ENCODE assay signal across 9 cellular contexts in genomic region chr11:69892986-69893555, GRCh38.
DNase-seq lines count a peak whose midpoint lies in the region; ATAC-seq and TF ChIP-seq lines count a peak whose summit lies in the region.
"Had no signal": no experiment of that assay in that cellular context is flagged by ENCODE, and none has a peak within 500 bp of the region (broad histone marks: within the 10 kb centered on the region; RNA-seq: fewer than 3 reads in every experiment).

No MANE protein-coding gene starts in this region.

- CTCF ChIA-PET in GM10248 (lab: Yijun Ruan, JAX) = interaction anchor here (1.3 to 1.5 kb wide), 2 partner anchors 17 to 208 kb away, joined by 3 to 7 read pairs; no protein-coding TSS in a partner anchor

- peaks cover 7% of the 10 kb centered on the region for H3K4me1 ChIP-seq in body of pancreas
- peaks cover 30 to 33% of the 10 kb centered on the region in 2 donors for H3K4me1 ChIP-seq in mucosa of rectum (ENCODE audit: control insufficient read depth in 2 of 2, insufficient read depth in 2 of 2, low read length in 2 of 2)

- TF ChIP-seq CTCF in body of pancreas (IDR thresholded peaks at IDR 0.05) = no peak
- TF ChIP-seq CTCF in GM10248 (IDR thresholded peaks at IDR 0.05; ENCODE audit: control extremely low read depth, extremely low read depth, low read depth, missing control alignments) = no peak

- peak; percentile 19 for ATAC-seq in body of pancreas
- no peak for ATAC-seq in GM21515 (IDR thresholded peaks at IDR 0.05; ENCODE audit: unreplicated experiment)

- H3K9me3 ChIP-seq in body of pancreas = no peaks in the 10 kb centered on the region
- H3K9me3 ChIP-seq in mucosa of rectum (ENCODE audit: control insufficient read depth in 2 of 2, low read length in 2 of 2) = no peaks in the 10 kb centered on the region

- no peak for TF ChIP-seq POLR2A in body of pancreas (IDR thresholded peaks at IDR 0.05)

- intact Hi-C loops in body of pancreas (cut with DNase I) = no loop called here

- H3K4me3 ChIP-seq in body of pancreas = no peak overlapping the region
- no peak overlapping the region for H3K4me3 ChIP-seq in mucosa of rectum (ENCODE audit: low read length in 2 of 2)

- no peaks in the 10 kb centered on the region for H3K27me3 ChIP-seq in body of pancreas
- H3K27me3 ChIP-seq in mucosa of rectum (ENCODE audit: control insufficient read depth in 2 of 2, insufficient read depth in 2 of 2, low read length in 2 of 2) = no peaks in the 10 kb centered on the region

- peak overlapping the region in 1 of 2 donors; percentile 6 for H3K9ac ChIP-seq in mucosa of rectum (ENCODE audit: low read depth in 1 of 2, low read length in 2 of 2)

- H3K27ac ChIP-seq in body of pancreas (no peak overlapping the region), mucosa of rectum (ENCODE audit: low read depth in 2 of 2, low read length in 2 of 2) (peak overlapping the region; percentile 42 to 43)

- WGBS in body of pancreas, 2 donors = 7 to 32% methylated on average over 7 to 11 of the region's 11 CpGs

- peak; percentile 77 for DNase-seq in DMS153 (lab: John Stamatoyannopoulos, UW)
- DNase-seq in NCI-H2171 treated with DMSO at 0.1 percent for 48 hours (lab: John Stamatoyannopoulos, UW) = peak; percentile 92
- DNase-seq in body of pancreas = peak in 3 of 4 donors; percentile 32 to 50 (median 49)
- DNase-seq in occipital lobe (lab: John Stamatoyannopoulos, UW) = no peak
- DNase-seq in GM10248 (ENCODE audit: extremely low spot score) = no peak
- DNase-seq: activated T-cell treated with anti-CD3 and anti-CD28 coated beads for 4 hours; central memory CD4-positive, alpha-beta T cell had no signal

- POLR2A ChIA-PET in GM10248 (lab: Yijun Ruan, JAX) = no interaction called here

- H3K36me3 ChIP-seq in body of pancreas (replicated peaks in 1 of 2; ENCODE audit: insufficient read depth in 1 of 2, low read depth in 2 of 2) (no peaks in the 10 kb centered on the region), mucosa of rectum (ENCODE audit: control insufficient read depth in 2 of 2, insufficient read depth in 2 of 2, low read length in 2 of 2) (no peaks in the 10 kb centered on the region)

Comparison
In these comparisons a context has a peak if more than half of its experiments do, and no peak if none do; other contexts are left out.
1. DNase-seq: peak in DMS153 (single experiment), NCI-H2171 treated with DMSO at 0.1 percent for 48 hours (single experiment) and body of pancreas (3 of 4); none in occipital lobe (single experiment) and GM10248 (single experiment).
2. H3K27ac ChIP-seq: peak in mucosa of rectum (2 of 2); none in body of pancreas (0 of 4).